Comparison of ENCODE assay signal across 18 cellular contexts in genomic region chr5:79183617-79184016, GRCh38.
"Had no signal": no experiment of that assay in that cellular context is flagged by ENCODE, and none has a peak within 500 bp of the region (broad histone marks: within the 10 kb centered on the region; RNA-seq: fewer than 3 reads in every experiment).

No MANE protein-coding gene starts in this region.

- H3K36me3 Mint-ChIP-seq: natural killer cell treated with Interleukin-12 subunit alpha and Interleukin-12 subunit beta and Interleukin-15 and Interleukin-18, amount 100 ng/mL, for 72 hours had no signal

- H3K27me3 Mint-ChIP-seq: dendritic cell treated with granulocyte-macrophage colony-stimulating factor and Interleukin-4, amounts not matched to agents 40 ng/mL and 50 ng/mL, for 4 days; effector memory CD8-positive, alpha-beta T cell; natural killer cell treated with Interleukin-12 subunit alpha and Interleukin-12 subunit beta and Interleukin-15 and Interleukin-18, amount 100 ng/mL, for 72 hours had no signal

- H3K4me1 ChIP-seq: prostate gland, upper lobe of right lung had no signal

- ATAC-seq: activated CD4-positive, CD25-positive, alpha-beta regulatory T cell treated with anti-CD3 and anti-CD28 coated beads, Interleukin-2, amount 50 U/mL, for 24 hours; effector memory CD8-positive, alpha-beta T cell; natural killer cell treated with Interleukin-12 subunit alpha and Interleukin-12 subunit beta and Interleukin-15 and Interleukin-18, amount 100 ng/mL, for 72 hours; right cardiac atrium; upper lobe of right lung had no signal

- H3K9me3 ChIP-seq: prostate gland, upper lobe of right lung had no signal

- H3K27ac Mint-ChIP-seq: activated T-helper 1 cell treated with anti-CD3 and anti-CD28 coated beads, Interleukin-12 subunit alpha, Interleukin-12 subunit beta, Interleukin-2, Interleukin-4 antibody, amounts not matched to agents 30 ng/mL and 10 ng/mL and 1 ng/mL, durations not matched to agents 14 hours and 24 hours and 36 hours; dendritic cell treated with granulocyte-macrophage colony-stimulating factor and Interleukin-4, amounts not matched to agents 40 ng/mL and 50 ng/mL, for 4 days; effector memory CD8-positive, alpha-beta T cell; natural killer cell treated with Interleukin-12 subunit alpha and Interleukin-12 subunit beta and Interleukin-15 and Interleukin-18, amount 100 ng/mL, for 72 hours had no signal

- H3K27ac ChIP-seq: upper lobe of right lung had no signal

- H3K27me3 ChIP-seq: upper lobe of right lung had no signal

- H3K4me3 ChIP-seq: prostate gland, skin epidermis, upper lobe of right lung had no signal

- H3K9me3 Mint-ChIP-seq: activated T-helper 1 cell treated with anti-CD3 and anti-CD28 coated beads, Interleukin-12 subunit alpha, Interleukin-12 subunit beta, Interleukin-2, Interleukin-4 antibody, amounts not matched to agents 30 ng/mL and 10 ng/mL and 1 ng/mL, durations not matched to agents 14 hours and 24 hours and 36 hours; dendritic cell treated with granulocyte-macrophage colony-stimulating factor and Interleukin-4, amounts not matched to agents 40 ng/mL and 50 ng/mL, for 4 days; effector memory CD8-positive, alpha-beta T cell; natural killer cell treated with Interleukin-12 subunit alpha and Interleukin-12 subunit beta and Interleukin-15 and Interleukin-18, amount 100 ng/mL, for 72 hours had no signal

- H3K4me3 Mint-ChIP-seq: activated T-helper 1 cell treated with anti-CD3 and anti-CD28 coated beads, Interleukin-12 subunit alpha, Interleukin-12 subunit beta, Interleukin-2, Interleukin-4 antibody, amounts not matched to agents 30 ng/mL and 10 ng/mL and 1 ng/mL, durations not matched to agents 14 hours and 24 hours and 36 hours; dendritic cell treated with granulocyte-macrophage colony-stimulating factor and Interleukin-4, amounts not matched to agents 40 ng/mL and 50 ng/mL, for 4 days; effector memory CD8-positive, alpha-beta T cell; natural killer cell treated with Interleukin-12 subunit alpha and Interleukin-12 subunit beta and Interleukin-15 and Interleukin-18, amount 100 ng/mL, for 72 hours had no signal

- DNase-seq: activated naive CD4-positive, alpha-beta T cell; aorta; cerebellar nuclear complex; effector memory CD8-positive, alpha-beta T cell; hypothalamus; mesendoderm; right cardiac atrium; stimulated activated CD4-positive, alpha-beta T cell treated with anti-CD3 and anti-CD28 coated beads, Interleukin-4, amount 100 ng/mL, for 4 hours; stimulated activated CD8-positive, alpha-beta memory T cell treated with anti-CD3 and anti-CD28 coated beads, Interleukin-4, amount 100 ng/mL, for 48 hours; stimulated activated naive CD4-positive, alpha-beta T cell treated with Interleukin-2 at 50 U/mL for 16 hours; SW 1271; upper lobe of right lung had no signal

- H3K36me3 ChIP-seq: prostate gland, upper lobe of right lung had no signal
